8 cellular contexts compared by ENCODE assay signal in the genomic region with DNA sequence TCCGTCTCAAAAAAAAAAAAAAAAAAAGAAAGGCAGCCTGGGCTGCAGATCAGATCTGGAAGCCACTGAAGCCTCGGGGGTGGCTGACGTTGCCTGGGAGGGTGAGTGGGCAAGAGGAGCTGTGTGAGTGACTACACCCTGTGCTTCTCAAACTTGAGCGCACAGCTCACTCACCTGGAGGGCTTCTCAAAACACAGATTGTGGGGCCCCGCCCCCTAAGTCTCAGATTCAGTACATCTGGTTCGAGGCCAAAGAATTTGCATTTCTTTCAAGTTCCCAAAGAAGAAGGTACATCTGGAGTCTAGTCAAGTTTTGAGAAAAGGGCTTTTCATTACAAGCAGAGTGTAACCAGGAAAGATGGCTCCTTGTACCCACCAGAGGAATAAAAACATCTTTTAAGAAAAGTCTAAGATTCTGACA.
DNase-seq lines count a peak whose midpoint lies in the region; ATAC-seq and TF ChIP-seq lines count a peak whose summit lies in the region.
"Had no signal": no experiment of that assay in that cellular context is flagged by ENCODE, and none has a peak within 500 bp of the region (broad histone marks: within the 10 kb centered on the region; RNA-seq: fewer than 3 reads in every experiment).

No MANE protein-coding gene starts in this region.

- DNase-seq in activated T-cell treated with anti-CD3 and anti-CD28 coated beads, Interleukin-2, amount 50 U/mL, for 24 hours = peak; percentile 64
- peak; percentile 35 to 42 for DNase-seq in stimulated activated CD8-positive, alpha-beta memory T cell treated with anti-CD3 and anti-CD28 coated beads, Interleukin-7, amount 100 ng/mL, for 4 hours (ENCODE audit: low read depth in 2 of 2)
- DNase-seq in testis = no peak
- DNase-seq in D341Med (ENCODE audit: low spot score) = no peak
- DNase-seq in sciatic nerve (ENCODE audit: low spot score) = no peak
- DNase-seq: NCI-H526 had no signal

- no peaks in the 10 kb centered on the region for H3K36me3 Mint-ChIP-seq in activated T-cell treated with anti-CD3 and anti-CD28 coated beads, Interleukin-2, amount 50 U/mL, for 24 hours (ENCODE audit: low read depth)

- H3K27ac Mint-ChIP-seq in activated T-cell treated with anti-CD3 and anti-CD28 coated beads, Interleukin-2, amount 50 U/mL, for 24 hours = peak overlapping the region; percentile 63

- H3K27ac ChIP-seq in testis = no peak overlapping the region

- H3K4me3 Mint-ChIP-seq in activated T-cell treated with anti-CD3 and anti-CD28 coated beads, Interleukin-2, amount 50 U/mL, for 24 hours = peak overlapping the region; percentile 23

- no peak for TF ChIP-seq CTCF in testis (IDR thresholded peaks at IDR 0.05)

- no peaks in the 10 kb centered on the region for H3K9me3 Mint-ChIP-seq in activated T-cell treated with anti-CD3 and anti-CD28 coated beads, Interleukin-2, amount 50 U/mL, for 24 hours

- no peaks in the 10 kb centered on the region for H3K27me3 Mint-ChIP-seq in activated T-cell treated with anti-CD3 and anti-CD28 coated beads, Interleukin-2, amount 50 U/mL, for 24 hours

- peaks cover 35% of the 10 kb centered on the region for H3K4me1 Mint-ChIP-seq in activated T-cell treated with anti-CD3 and anti-CD28 coated beads, Interleukin-2, amount 50 U/mL, for 24 hours (ENCODE audit: low read depth)

- ATAC-seq in GM19395 (IDR thresholded peaks at IDR 0.05; ENCODE audit: unreplicated experiment) (peak; percentile 86), HG03064 (IDR thresholded peaks at IDR 0.05; ENCODE audit: low read depth, unreplicated experiment) (peak; percentile 72), sciatic nerve (no peak)

- H3K9me3 ChIP-seq in testis = no peaks in the 10 kb centered on the region

- no peaks in the 10 kb centered on the region for H3K4me1 ChIP-seq in testis

- intact Hi-C loops in testis (cut with DNase I; ENCODE audit: low total_unique reads) (loop anchor here (5.0 kb wide), 1 partner anchor 608 kb away; no protein-coding TSS in a partner anchor), sciatic nerve (cut with DNase I) (no loop called here)

- WGBS in testis, 2 donors = 62 to 74% methylated on average over 6 of the region's 6 CpGs

- no peak overlapping the region for H3K4me3 ChIP-seq in testis

- H3K36me3 ChIP-seq in testis (ENCODE audit: low read depth, missing control alignments) = no peaks in the 10 kb centered on the region

- no peaks in the 10 kb centered on the region for H3K27me3 ChIP-seq in testis

- TF ChIP-seq POLR2A in testis (IDR thresholded peaks at IDR 0.05) = no peak

Comparison
In these comparisons a context has a peak if more than half of its experiments do, and no peak if none do; other contexts are left out.
1. DNase-seq: peak in activated T-cell treated with anti-CD3 and anti-CD28 coated beads, Interleukin-2, amount 50 U/mL, for 24 hours (single experiment) and stimulated activated CD8-positive, alpha-beta memory T cell treated with anti-CD3 and anti-CD28 coated beads, Interleukin-7, amount 100 ng/mL, for 4 hours (2 of 2); none in testis (single experiment), D341Med (single experiment) and sciatic nerve (single experiment).